Comparison of ENCODE assay signal across 3 cellular contexts in genomic region chr6:12485837-12486236, GRCh38.
TF ChIP-seq lines count a peak whose summit lies in the region.

No MANE protein-coding gene starts in this region.

TF ChIP-seq in GM23338, 12 proteins besides CTCF, POLR2A, EP300 and RAD21 (continues in another document):
- TF ChIP-seq STAT1 (IDR thresholded peaks at IDR 0.05; ENCODE audit: unreplicated experiment) (no peak), EZH2phosphoT487 (IDR thresholded peaks at IDR 0.05; ENCODE audit: unreplicated experiment) (no peak), JUNB (IDR thresholded peaks at IDR 0.05; ENCODE audit: unreplicated experiment) (no peak), POLR2AphosphoS5 (IDR thresholded peaks at IDR 0.05; ENCODE audit: low read depth) (no peak), ZNF331 (CRISPR knock-in tag; IDR thresholded peaks at IDR 0.05; ENCODE audit: low read depth) (no peak), EZH2 (IDR thresholded peaks at IDR 0.05; ENCODE audit: low read depth, unreplicated experiment) (no peak), CREB1 (CRISPR knock-in tag; IDR thresholded peaks at IDR 0.05; ENCODE audit: low read depth) (no peak), ZNF114 (CRISPR knock-in tag; IDR thresholded peaks at IDR 0.05) (no peak)
- TF ChIP-seq, protein P1, sequence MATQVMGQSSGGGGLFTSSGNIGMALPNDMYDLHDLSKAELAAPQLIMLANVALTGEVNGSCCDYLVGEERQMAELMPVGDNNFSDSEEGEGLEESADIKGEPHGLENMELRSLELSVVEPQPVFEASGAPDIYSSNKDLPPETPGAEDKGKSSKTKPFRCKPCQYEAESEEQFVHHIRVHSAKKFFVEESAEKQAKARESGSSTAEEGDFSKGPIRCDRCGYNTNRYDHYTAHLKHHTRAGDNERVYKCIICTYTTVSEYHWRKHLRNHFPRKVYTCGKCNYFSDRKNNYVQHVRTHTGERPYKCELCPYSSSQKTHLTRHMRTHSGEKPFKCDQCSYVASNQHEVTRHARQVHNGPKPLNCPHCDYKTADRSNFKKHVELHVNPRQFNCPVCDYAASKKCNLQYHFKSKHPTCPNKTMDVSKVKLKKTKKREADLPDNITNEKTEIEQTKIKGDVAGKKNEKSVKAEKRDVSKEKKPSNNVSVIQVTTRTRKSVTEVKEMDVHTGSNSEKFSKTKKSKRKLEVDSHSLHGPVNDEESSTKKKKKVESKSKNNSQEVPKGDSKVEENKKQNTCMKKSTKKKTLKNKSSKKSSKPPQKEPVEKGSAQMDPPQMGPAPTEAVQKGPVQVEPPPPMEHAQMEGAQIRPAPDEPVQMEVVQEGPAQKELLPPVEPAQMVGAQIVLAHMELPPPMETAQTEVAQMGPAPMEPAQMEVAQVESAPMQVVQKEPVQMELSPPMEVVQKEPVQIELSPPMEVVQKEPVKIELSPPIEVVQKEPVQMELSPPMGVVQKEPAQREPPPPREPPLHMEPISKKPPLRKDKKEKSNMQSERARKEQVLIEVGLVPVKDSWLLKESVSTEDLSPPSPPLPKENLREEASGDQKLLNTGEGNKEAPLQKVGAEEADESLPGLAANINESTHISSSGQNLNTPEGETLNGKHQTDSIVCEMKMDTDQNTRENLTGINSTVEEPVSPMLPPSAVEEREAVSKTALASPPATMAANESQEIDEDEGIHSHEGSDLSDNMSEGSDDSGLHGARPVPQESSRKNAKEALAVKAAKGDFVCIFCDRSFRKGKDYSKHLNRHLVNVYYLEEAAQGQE (IDR thresholded peaks at IDR 0.05; ENCODE audit: unreplicated experiment): no peak
- TF ChIP-seq, protein P2, sequence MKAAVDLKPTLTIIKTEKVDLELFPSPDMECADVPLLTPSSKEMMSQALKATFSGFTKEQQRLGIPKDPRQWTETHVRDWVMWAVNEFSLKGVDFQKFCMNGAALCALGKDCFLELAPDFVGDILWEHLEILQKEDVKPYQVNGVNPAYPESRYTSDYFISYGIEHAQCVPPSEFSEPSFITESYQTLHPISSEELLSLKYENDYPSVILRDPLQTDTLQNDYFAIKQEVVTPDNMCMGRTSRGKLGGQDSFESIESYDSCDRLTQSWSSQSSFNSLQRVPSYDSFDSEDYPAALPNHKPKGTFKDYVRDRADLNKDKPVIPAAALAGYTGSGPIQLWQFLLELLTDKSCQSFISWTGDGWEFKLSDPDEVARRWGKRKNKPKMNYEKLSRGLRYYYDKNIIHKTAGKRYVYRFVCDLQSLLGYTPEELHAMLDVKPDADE (IDR thresholded peaks at IDR 0.05): no peak

TF ChIP-seq in IMR-90, 13 proteins besides CTCF, POLR2A, EP300 and RAD21:
- TF ChIP-seq USF2 (IDR thresholded peaks at IDR 0.05; ENCODE audit: low read depth, low read length) (no peak), FOS (IDR thresholded peaks at IDR 0.05; ENCODE audit: low read depth, low read length) (no peak), CEBPB (IDR thresholded peaks at IDR 0.05; ENCODE audit: low read depth, low read length) (no peak), MAFK (IDR thresholded peaks at IDR 0.05; ENCODE audit: low read depth, low read length) (no peak)
TF ChIP-seq in IMR-90: peak in this region for 0.

TF ChIP-seq in H1, 55 proteins besides CTCF, POLR2A, EP300 and RAD21:
- TF ChIP-seq NANOG (IDR thresholded peaks at IDR 0.05; ENCODE audit: insufficient read depth, low read depth, low read length, poor library complexity, severe bottlenecking): no peak
- no peak for TF ChIP-seq SIX5 (IDR thresholded peaks at IDR 0.05; ENCODE audit: low read depth, low read length)
- TF ChIP-seq SP4 (IDR thresholded peaks at IDR 0.05; ENCODE audit: low read length): no peak
- TF ChIP-seq FOSL1 (IDR thresholded peaks at IDR 0.05; ENCODE audit: insufficient read depth, low read depth, low read length): no peak
- TF ChIP-seq CTBP2 (IDR thresholded peaks at IDR 0.05; ENCODE audit: borderline replicate concordance, insufficient read depth, insufficient read length, low read length): no peak
- TF ChIP-seq POLR2AphosphoS5 (IDR thresholded peaks at IDR 0.05; ENCODE audit: low read depth, low read length): no peak
- no peak for TF ChIP-seq BCL11A (IDR thresholded peaks at IDR 0.05; ENCODE audit: low read depth in 2 of 2, low read length in 2 of 2)
- no peak for TF ChIP-seq MAFK (IDR thresholded peaks at IDR 0.05; ENCODE audit: low read depth, low read length)
TF ChIP-seq in H1: peak in this region for 0.
